In genomic region chr4:143555676-143556075, GRCh38 we compare ENCODE assay signal across 17 cellular contexts. TPM values are rescaled to one million over a fixed set of nuclear protein-coding genes. Genes with fewer than 3 reads are reported as not detected.
A peak's percentile ranks its signal among the peaks of the same experiment; 100 is the strongest.
DNase-seq lines count a peak whose midpoint lies in the region; ATAC-seq and TF ChIP-seq lines count a peak whose summit lies in the region.
"Had no signal": no experiment of that assay in that cellular context is flagged by ENCODE, and none has a peak within 500 bp of the region (broad histone marks: within the 10 kb centered on the region; RNA-seq: fewer than 3 reads in every experiment).

No MANE protein-coding gene starts in this region.

- H3K27ac ChIP-seq in upper lobe of right lung: no peak overlapping the region

- ATAC-seq in upper lobe of right lung: peak; percentile 62
- no peak for ATAC-seq in activated CD8-positive, alpha-beta T cell treated with anti-CD3 and anti-CD28 coated beads, Interleukin-2, amount 10 ng/mL, durations not matched to agents 7 days and 5 days
- no peak for ATAC-seq in activated naive CD4-positive, alpha-beta T cell treated with anti-CD3 and anti-CD28 coated beads, Interleukin-2, amount 50 U/mL, for 72 hours

- TF ChIP-seq CTCF in epithelial cell of esophagus (IDR thresholded peaks at IDR 0.05; ENCODE audit: insufficient read depth, low read depth, low read length, missing control alignments): no peak
- no peak for TF ChIP-seq CTCF in upper lobe of right lung (IDR thresholded peaks at IDR 0.05)

- no peaks in the 10 kb centered on the region for H3K9me3 Mint-ChIP-seq in activated CD8-positive, alpha-beta T cell treated with anti-CD3 and anti-CD28 coated beads, Interleukin-2, amount 10 ng/mL, durations not matched to agents 7 days and 5 days (ENCODE audit: insufficient read depth)
- H3K9me3 Mint-ChIP-seq in activated naive CD4-positive, alpha-beta T cell treated with anti-CD3 and anti-CD28 coated beads, Interleukin-2, amount 50 U/mL, for 72 hours: no peaks in the 10 kb centered on the region
- H3K9me3 Mint-ChIP-seq: CD4-positive, alpha-beta T cell had no signal

- H3K4me3 Mint-ChIP-seq in activated CD8-positive, alpha-beta T cell treated with anti-CD3 and anti-CD28 coated beads, Interleukin-2, amount 10 ng/mL, durations not matched to agents 7 days and 5 days: no peak overlapping the region
- H3K4me3 Mint-ChIP-seq: B cell; CD4-positive, alpha-beta T cell had no signal

- CTCF ChIA-PET in activated CD8-positive, alpha-beta T cell treated with anti-CD3 and anti-CD28 coated beads, Interleukin-2, amount 10 ng/mL, durations not matched to agents 7 days and 5 days (lab: Charles Lee): no interaction called here

- no peak overlapping the region for H3K4me3 ChIP-seq in epithelial cell of esophagus (ENCODE audit: low read length)
- no peak overlapping the region for H3K4me3 ChIP-seq in upper lobe of right lung
- H3K4me3 ChIP-seq: HAP-1 had no signal

- peaks cover 35% of the 10 kb centered on the region for H3K36me3 Mint-ChIP-seq in activated CD8-positive, alpha-beta T cell treated with anti-CD3 and anti-CD28 coated beads, Interleukin-2, amount 10 ng/mL, durations not matched to agents 7 days and 5 days (ENCODE audit: low read depth)
- peaks cover 8 to 13% of the 10 kb centered on the region in 2 donors for H3K36me3 Mint-ChIP-seq in activated naive CD4-positive, alpha-beta T cell treated with anti-CD3 and anti-CD28 coated beads, Interleukin-2, amount 50 U/mL, for 72 hours

- intact Hi-C loops in upper lobe of right lung (cut with DNase I): no loop called here

- H3K4me1 Mint-ChIP-seq in activated CD8-positive, alpha-beta T cell treated with anti-CD3 and anti-CD28 coated beads, Interleukin-2, amount 10 ng/mL, durations not matched to agents 7 days and 5 days (ENCODE audit: low read depth): peaks cover 36% of the 10 kb centered on the region

- H3K27me3 Mint-ChIP-seq in activated CD8-positive, alpha-beta T cell treated with anti-CD3 and anti-CD28 coated beads, Interleukin-2, amount 10 ng/mL, durations not matched to agents 7 days and 5 days (ENCODE audit: low read depth): no peaks in the 10 kb centered on the region
- H3K27me3 Mint-ChIP-seq: B cell; CD4-positive, alpha-beta T cell had no signal

- H3K4me1 ChIP-seq in upper lobe of right lung: no peaks in the 10 kb centered on the region
- H3K4me1 ChIP-seq: HAP-1 had no signal

- H3K27me3 ChIP-seq in upper lobe of right lung: no peaks in the 10 kb centered on the region

- DNase-seq in amniotic epithelial cell (ENCODE audit: low read depth) (peak; percentile 65), epithelial cell of esophagus (ENCODE audit: low read depth) (peak; percentile 66), kidney tubule cell (ENCODE audit: low spot score) (peak; percentile 8), upper lobe of right lung (no peak), glomerular visceral epithelial cell (ENCODE audit: extremely low spot score) (no peak)
- DNase-seq in activated CD8-positive, alpha-beta T cell treated with anti-CD3 and anti-CD28 coated beads, Interleukin-2, amount 10 ng/mL, durations not matched to agents 7 days and 5 days: no peak
- no peak for DNase-seq in activated naive CD4-positive, alpha-beta T cell treated with anti-CD3 and anti-CD28 coated beads, Interleukin-2, amount 50 U/mL, for 72 hours (ENCODE audit: low spot score in 2 of 2)
- DNase-seq: CD4-positive, alpha-beta T cell; EL; Kasumi-1; NCI-H1105 treated with DMSO at 0.1 percent for 48 hours; NCI-H187; NCI-H526 treated with DMSO at 0.1 percent for 48 hours; NK-92 treated with Interleukin-12 subunit alpha and Interleukin-12 subunit beta, amount 100 ng/mL, for 24 hours; SHP77 treated with DMSO at 0.1 percent for 48 hours had no signal

- H3K9me3 ChIP-seq in upper lobe of right lung: no peaks in the 10 kb centered on the region
- H3K9me3 ChIP-seq: HAP-1 had no signal

- peaks cover 46% of the 10 kb centered on the region for H3K36me3 ChIP-seq in upper lobe of right lung

- POLR2A ChIA-PET in activated CD8-positive, alpha-beta T cell treated with anti-CD3 and anti-CD28 coated beads, Interleukin-2, amount 10 ng/mL, durations not matched to agents 7 days and 5 days (lab: Charles Lee): no interaction called here

- no peak overlapping the region for H3K27ac Mint-ChIP-seq in activated CD8-positive, alpha-beta T cell treated with anti-CD3 and anti-CD28 coated beads, Interleukin-2, amount 10 ng/mL, durations not matched to agents 7 days and 5 days
- H3K27ac Mint-ChIP-seq in activated naive CD4-positive, alpha-beta T cell treated with anti-CD3 and anti-CD28 coated beads, Interleukin-2, amount 50 U/mL, for 72 hours: no peak overlapping the region
- H3K27ac Mint-ChIP-seq: CD4-positive, alpha-beta T cell had no signal

RNA-seq across cellular contexts. Expression of gene SMARCA5, which starts 42.2 kb away (rescaled TPM):
- 61.5 TPM for total RNA-seq in upper lobe of right lung
- total RNA-seq in activated CD8-positive, alpha-beta T cell treated with anti-CD3 and anti-CD28 coated beads, Interleukin-2, amount 10 ng/mL, durations not matched to agents 7 days and 5 days: 10 to 100 TPM; 45.6 to 45.7 TPM
- total RNA-seq in activated naive CD4-positive, alpha-beta T cell treated with anti-CD3 and anti-CD28 coated beads, Interleukin-2, amount 50 U/mL, for 72 hours: 10 to 100 TPM; 42.8 to 54.1 TPM

Comparison
In these comparisons a context has a peak if more than half of its experiments do, and no peak if none do; other contexts are left out.
1. DNase-seq: peak in amniotic epithelial cell (single experiment), epithelial cell of esophagus (single experiment) and kidney tubule cell (single experiment); none in upper lobe of right lung (single experiment), glomerular visceral epithelial cell (single experiment), activated CD8-positive, alpha-beta T cell treated with anti-CD3 and anti-CD28 coated beads, Interleukin-2, amount 10 ng/mL, durations not matched to agents 7 days and 5 days (single experiment) and activated naive CD4-positive, alpha-beta T cell treated with anti-CD3 and anti-CD28 coated beads, Interleukin-2, amount 50 U/mL, for 72 hours (0 of 2).